10 cellular contexts compared by ENCODE assay signal in the genomic region with DNA sequence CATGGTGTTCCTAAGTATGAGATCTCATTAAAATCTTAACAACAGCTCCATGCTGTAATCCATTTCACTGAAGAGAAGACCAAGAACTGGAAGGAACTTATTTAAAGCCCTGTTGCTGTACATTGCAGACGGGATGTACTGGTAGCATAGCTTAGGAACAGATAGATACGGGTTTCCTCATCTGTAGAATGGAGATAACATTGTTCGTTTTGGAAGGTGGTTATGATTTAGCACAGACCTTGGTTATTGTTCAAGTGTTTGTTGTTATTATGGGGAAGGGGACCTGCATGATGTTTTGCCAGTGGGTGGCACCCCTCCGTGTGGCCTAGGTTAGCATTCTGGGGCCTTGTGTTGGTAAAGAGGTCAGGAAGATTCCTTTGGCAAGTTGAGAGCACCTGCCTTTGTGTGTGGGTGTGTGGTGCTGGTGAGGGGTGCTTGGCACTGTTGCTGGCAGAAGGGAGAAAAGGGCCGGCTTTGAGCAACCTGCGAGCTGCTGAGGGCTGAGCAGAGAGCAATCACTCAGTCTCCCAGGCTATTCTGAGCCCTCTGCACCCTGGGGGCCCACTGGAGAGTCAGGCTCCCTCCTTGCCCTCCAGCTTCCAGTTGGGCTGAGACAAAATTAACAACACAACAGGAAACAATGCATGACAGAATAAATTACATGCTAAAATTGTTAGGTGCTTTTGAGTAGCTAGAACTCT. TPM values are rescaled to one million over a fixed set of nuclear protein-coding genes. Genes with fewer than 3 reads are reported as not detected.
DNase-seq lines count a peak whose midpoint lies in the region; ATAC-seq, FAIRE-seq and TF ChIP-seq lines count a peak whose summit lies in the region.
"Had no signal": no experiment of that assay in that cellular context is flagged by ENCODE, and none has a peak within 500 bp of the region (broad histone marks: within the 10 kb centered on the region; RNA-seq: fewer than 3 reads in every experiment).

No MANE protein-coding gene starts in this region.

- peak; percentile 1 for ATAC-seq in left lung
- no peak for ATAC-seq in HG03342 (IDR thresholded peaks at IDR 0.05; ENCODE audit: unreplicated experiment)
- no peak for ATAC-seq in GM18867 (IDR thresholded peaks at IDR 0.05; ENCODE audit: unreplicated experiment)

- no peak for DNase-seq in activated naive CD4-positive, alpha-beta T cell treated with anti-CD3 and anti-CD28 coated beads for 36 hours
- DNase-seq in activated naive CD4-positive, alpha-beta T cell (lab: John Stamatoyannopoulos, UW): no peak
- DNase-seq in astrocyte (ENCODE audit: low read depth) (no peak), left lung (peak in 1 of 2 donors; percentile 34), tibial nerve (ENCODE audit: low spot score in 2 of 2) (no peak), NAMALWA (ENCODE audit: low spot score) (no peak)
- DNase-seq: GDM1 had no signal

- TF ChIP-seq EP300 in tibial nerve (IDR thresholded peaks at IDR 0.05): no peak

- no peak overlapping the region for H3K27ac Mint-ChIP-seq in activated naive CD4-positive, alpha-beta T cell treated with anti-CD3 and anti-CD28 coated beads for 36 hours
- H3K27ac Mint-ChIP-seq in astrocyte (ENCODE audit: unreplicated experiment): peak overlapping the region; percentile 27

- peaks cover 3% of the 10 kb centered on the region for H3K9me3 ChIP-seq in astrocyte (ENCODE audit: insufficient read depth, low read depth, low read length)
- H3K9me3 ChIP-seq in left lung: no peaks in the 10 kb centered on the region
- no peaks in the 10 kb centered on the region for H3K9me3 ChIP-seq in tibial nerve

- H3K4me1 Mint-ChIP-seq in activated naive CD4-positive, alpha-beta T cell treated with anti-CD3 and anti-CD28 coated beads for 36 hours (ENCODE audit: low read depth): peaks cover 28% of the 10 kb centered on the region
- H3K4me1 Mint-ChIP-seq in astrocyte (ENCODE audit: low read depth, unreplicated experiment): peaks cover 17% of the 10 kb centered on the region

- no peak for TF ChIP-seq POLR2A in tibial nerve (IDR thresholded peaks at IDR 0.05)

- H3K4me1 ChIP-seq in astrocyte (ENCODE audit: insufficient read depth, low read length) (peaks cover 23% of the 10 kb centered on the region), left lung (peaks cover 29 to 47% of the 10 kb centered on the region in 2 donors), tibial nerve (peaks cover 0 to 50% (median 21%) of the 10 kb centered on the region in 4 donors)

- H3K36me3 ChIP-seq in astrocyte (ENCODE audit: insufficient read depth, low read length) (peaks cover 33% of the 10 kb centered on the region), left lung (peaks cover 0 to 44% of the 10 kb centered on the region in 2 donors), tibial nerve (peaks cover 0 to 45% (median 14%) of the 10 kb centered on the region in 3 donors)

- CTCF ChIA-PET in activated naive CD4-positive, alpha-beta T cell treated with anti-CD3 and anti-CD28 coated beads for 36 hours (lab: Charles Lee): interaction anchor here (0.9 to 1.7 kb wide), 4 partner anchors 32 to 127 kb away, joined by 3 to 6 read pairs (median 3); partner anchors contain the start of gene TLCD3B

- intact Hi-C loops in activated naive CD4-positive, alpha-beta T cell treated with anti-CD3 and anti-CD28 coated beads for 36 hours (cut with micrococcal nuclease): no loop called here
- intact Hi-C loops in left lung (cut with DNase I): no loop called here

- no peaks in the 10 kb centered on the region for H3K9me3 Mint-ChIP-seq in activated naive CD4-positive, alpha-beta T cell treated with anti-CD3 and anti-CD28 coated beads for 36 hours
- H3K9me3 Mint-ChIP-seq in astrocyte (ENCODE audit: unreplicated experiment): peaks cover 3% of the 10 kb centered on the region

- peaks cover 61% of the 10 kb centered on the region for H4K20me1 ChIP-seq in astrocyte (ENCODE audit: insufficient read depth, low read length)

- no peak for TF ChIP-seq CTCF in astrocyte (IDR thresholded peaks at IDR 0.05; ENCODE audit: insufficient read depth, low read depth, low read length)
- TF ChIP-seq CTCF in left lung (IDR thresholded peaks at IDR 0.05): no peak
- no peak for TF ChIP-seq CTCF in tibial nerve (IDR thresholded peaks at IDR 0.05)

- H3K4me3 ChIP-seq in astrocyte (ENCODE audit: insufficient read depth, low read depth, low read length): peak overlapping the region; percentile 82
- H3K4me3 ChIP-seq in left lung: peak overlapping the region; percentile 81 to 97
- peak overlapping the region in 3 of 4 donors; percentile 70 to 83 (median 73) for H3K4me3 ChIP-seq in tibial nerve

- WGBS in tibial nerve, 2 donors: 17% methylated on average over 6 of the region's 6 CpGs

- peak overlapping the region; percentile 97 for H3K4me3 Mint-ChIP-seq in activated naive CD4-positive, alpha-beta T cell treated with anti-CD3 and anti-CD28 coated beads for 36 hours
- H3K4me3 Mint-ChIP-seq in astrocyte (ENCODE audit: unreplicated experiment): peak overlapping the region; percentile 88

- FAIRE-seq in astrocyte (lab: Jason Lieb, UNC): no peak
- FAIRE-seq: colon had no signal

- no peak overlapping the region for H2AFZ ChIP-seq in astrocyte (ENCODE audit: low read depth, low read length)

- H3K4me2 ChIP-seq in astrocyte (ENCODE audit: low read length): peak overlapping the region; percentile 95

- peak overlapping the region; percentile 92 for H3K9ac ChIP-seq in astrocyte (ENCODE audit: low read length)

- H3K36me3 Mint-ChIP-seq in activated naive CD4-positive, alpha-beta T cell treated with anti-CD3 and anti-CD28 coated beads for 36 hours (ENCODE audit: low read depth): peaks cover 16% of the 10 kb centered on the region
- peaks cover 37% of the 10 kb centered on the region for H3K36me3 Mint-ChIP-seq in astrocyte (ENCODE audit: low read depth, unreplicated experiment)

- peaks cover 57% of the 10 kb centered on the region for H3K79me2 ChIP-seq in astrocyte (ENCODE audit: insufficient read depth, low read length)

- no peak overlapping the region for H3K27ac ChIP-seq in astrocyte (ENCODE audit: low read depth, low read length)
- peak overlapping the region; percentile 88 to 91 for H3K27ac ChIP-seq in left lung
- peak overlapping the region in 2 of 4 donors; percentile 87 to 95 for H3K27ac ChIP-seq in tibial nerve

- no peaks in the 10 kb centered on the region for H3K27me3 Mint-ChIP-seq in activated naive CD4-positive, alpha-beta T cell treated with anti-CD3 and anti-CD28 coated beads for 36 hours (ENCODE audit: low read depth)
- H3K27me3 Mint-ChIP-seq in astrocyte (ENCODE audit: low read depth, unreplicated experiment): no peaks in the 10 kb centered on the region

- H3K27me3 ChIP-seq in astrocyte (ENCODE audit: insufficient read depth, low read length) (no peaks in the 10 kb centered on the region), left lung (no peaks in the 10 kb centered on the region), tibial nerve (no peaks in the 10 kb centered on the region)

RNA-seq across cellular contexts. Expression of gene TAOK2, which starts 2.3 kb away (rescaled TPM):
- total RNA-seq in activated naive CD4-positive, alpha-beta T cell treated with anti-CD3 and anti-CD28 coated beads for 36 hours: 10 to 100 TPM; 20.9 to 21.6 TPM
- total RNA-seq in astrocyte: 55.2 and 55.9 TPM in 2 replicates
- total RNA-seq in left lung: 10 to 100 TPM; 61.4 to 64.5 TPM
- 10 to 100 TPM; 51.3 to 88.8 (median 66.0) TPM for total RNA-seq in tibial nerve

RNA-seq across cellular contexts. Expression of gene TMEM219, which starts 14.1 kb away (rescaled TPM):
- total RNA-seq in activated naive CD4-positive, alpha-beta T cell treated with anti-CD3 and anti-CD28 coated beads for 36 hours: 10 to 100 TPM; 31.9 to 35.5 TPM
- 96.6 and 104 TPM in 2 replicates for total RNA-seq in astrocyte
- 100 to 1,000 TPM; 122 to 154 TPM for total RNA-seq in left lung
- 100 to 1,000 TPM in 2 of 4 donors, 10 to 100 TPM in 2; 83.1 to 144 (median 103) TPM for total RNA-seq in tibial nerve

RNA-seq across cellular contexts. Expression of gene HIRIP3, which starts 19.5 kb away (rescaled TPM):
- total RNA-seq in activated naive CD4-positive, alpha-beta T cell treated with anti-CD3 and anti-CD28 coated beads for 36 hours: 10 to 100 TPM; 40.8 to 43.9 TPM
- 4.3 and 5.0 TPM in 2 replicates for total RNA-seq in astrocyte
- 10 to 100 TPM; 14.4 to 17.4 TPM for total RNA-seq in left lung
- total RNA-seq in tibial nerve: 10 to 100 TPM; 12.6 to 26.7 (median 22.6) TPM

RNA-seq across cellular contexts. Expression of gene INO80E, which starts 20.1 kb away (rescaled TPM):
- total RNA-seq in activated naive CD4-positive, alpha-beta T cell treated with anti-CD3 and anti-CD28 coated beads for 36 hours: 10 to 100 TPM; 62.0 to 65.4 TPM
- total RNA-seq in astrocyte (58.5 and 64.8 TPM in 2 replicates), left lung (10 to 100 TPM; 55.5 to 59.6 TPM), tibial nerve (10 to 100 TPM; 36.6 to 60.4 (median 51.6) TPM)

RNA-seq across cellular contexts. Expression of gene DOC2A, which starts 34.9 kb away (rescaled TPM):
- under 1 TPM; 0.64 to 0.86 TPM for total RNA-seq in activated naive CD4-positive, alpha-beta T cell treated with anti-CD3 and anti-CD28 coated beads for 36 hours
- total RNA-seq in astrocyte (0.50 and 0.89 TPM in 2 replicates), left lung (1 to 10 TPM; 2.5 to 2.7 TPM), tibial nerve (1 to 10 TPM in 2 of 4 donors, under 1 TPM in 2; 0.44 to 4.2 (median 1.7) TPM)
